26 cellular contexts compared by ENCODE assay signal in genomic region chr7:103797647-103798307, GRCh38.
"Had no signal": no experiment of that assay in that cellular context is flagged by ENCODE, and none has a peak within 500 bp of the region (broad histone marks: within the 10 kb centered on the region; RNA-seq: fewer than 3 reads in every experiment).

No MANE protein-coding gene starts in this region.

- H3K4me1 ChIP-seq: colonic mucosa, foreskin keratinocyte, gastroesophageal sphincter, heart left ventricle, prostate gland, right atrium auricular region, sigmoid colon, stomach, thyroid gland, upper lobe of left lung had no signal

- H3K4me2 ChIP-seq: hepatocyte had no signal

- H3K27ac ChIP-seq: colonic mucosa, epithelial cell of prostate, foreskin keratinocyte, gastroesophageal sphincter, heart left ventricle, hepatocyte, prostate gland, right atrium auricular region, sigmoid colon, stomach, thyroid gland, upper lobe of left lung had no signal

- H3K36me3 ChIP-seq: colonic mucosa, gastroesophageal sphincter, heart left ventricle, prostate gland, right atrium auricular region, sigmoid colon, stomach, thyroid gland, upper lobe of left lung had no signal

- H2AFZ ChIP-seq: hepatocyte had no signal

- DNase-seq: colonic mucosa; effector CD8-positive, alpha-beta T cell; endodermal cell; foreskin keratinocyte; heart left ventricle; kidney; mesenchymal stem cell; midbrain; naive thymus-derived CD4-positive, alpha-beta T cell; nucleus accumbens; sigmoid colon; stimulated activated CD4-positive, alpha-beta T cell treated with anti-CD3 and anti-CD28 coated beads, Interleukin-2, amount 100 ng/mL, for 24 hours; stimulated activated CD4-positive, alpha-beta T cell treated with anti-CD3 and anti-CD28 coated beads, Interleukin-4, amount 100 ng/mL, for 24 hours; stimulated activated naive CD4-positive, alpha-beta T cell treated with Interleukin-2 at 50 U/mL for 16 hours; stomach; thyroid gland; upper lobe of left lung had no signal

- ATAC-seq: esophagus mucosa; foreskin keratinocyte; gastroesophageal sphincter; heart left ventricle; left lobe of liver; naive thymus-derived CD4-positive, alpha-beta T cell; stimulated activated effector memory CD8-positive, alpha-beta T cell treated with anti-CD3 and anti-CD28 coated beads, Interleukin-12 subunit alpha, Interleukin-12 subunit beta, amount 100 ng/mL, for 72 hours had no signal

- H3K4me3 ChIP-seq: colonic mucosa, gastroesophageal sphincter, heart left ventricle, hepatocyte, prostate gland, right atrium auricular region, sigmoid colon, stomach, thyroid gland, upper lobe of left lung had no signal

- FAIRE-seq: kidney, urothelium cell line had no signal

- H3K79me2 ChIP-seq: hepatocyte had no signal

- H3K9me3 ChIP-seq: colonic mucosa, gastroesophageal sphincter, heart left ventricle, prostate gland, right atrium auricular region, sigmoid colon, stomach, thyroid gland, upper lobe of left lung had no signal

- H3K27me3 ChIP-seq: colonic mucosa, foreskin keratinocyte, gastroesophageal sphincter, heart left ventricle, hepatocyte, right atrium auricular region, sigmoid colon, stomach, thyroid gland, upper lobe of left lung had no signal
